ENCODE assay signal across 8 cellular contexts in the genomic region with DNA sequence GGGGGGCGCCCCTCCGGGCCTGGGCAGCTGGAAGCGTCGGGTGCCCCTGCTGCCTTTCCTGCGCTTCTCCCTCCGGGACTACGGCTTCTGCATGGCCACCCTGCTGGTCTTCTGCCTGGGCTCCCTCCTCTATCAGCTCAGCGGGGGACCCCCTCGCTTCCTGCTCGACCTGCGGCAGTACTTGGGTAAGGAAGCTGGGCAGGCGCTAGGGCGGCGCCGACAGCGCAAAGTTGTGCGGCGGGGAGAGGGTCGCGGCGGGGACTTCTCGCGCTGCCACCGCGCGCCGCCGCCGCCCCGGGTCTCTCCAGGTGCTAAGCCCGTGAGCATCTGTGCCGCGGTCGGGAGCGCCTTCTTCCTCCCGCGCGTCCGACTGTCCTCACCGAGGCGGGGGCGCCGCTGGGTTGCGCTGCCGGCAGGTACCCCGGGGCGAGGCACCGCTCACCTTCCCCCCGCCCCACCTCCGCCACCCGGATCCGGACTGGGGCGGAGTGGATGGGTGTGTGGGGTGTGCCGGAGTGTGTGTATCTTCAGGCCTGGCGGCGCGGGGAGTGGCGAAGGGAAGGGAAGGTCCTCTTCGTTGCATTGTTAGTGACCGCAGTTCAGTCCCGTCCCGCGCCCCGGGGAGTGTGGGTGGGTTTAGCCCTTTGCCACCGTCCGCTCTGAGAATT. TPM values are rescaled to one million over a fixed set of nuclear protein-coding genes. Genes with fewer than 3 reads are reported as not detected.
DNase-seq lines count a peak whose midpoint lies in the region; ATAC-seq, FAIRE-seq and TF ChIP-seq lines count a peak whose summit lies in the region.

No MANE protein-coding gene starts in this region.

- no peak for TF ChIP-seq CTCF in fibroblast of pulmonary artery (IDR thresholded peaks at IDR 0.05; ENCODE audit: low read length, missing control alignments)

- peak overlapping the region; percentile 86 to 97 (median 90) for H3K4me3 Mint-ChIP-seq in CD8-positive, alpha-beta memory T cell
- H3K4me3 Mint-ChIP-seq in activated T-cell treated with anti-CD3 and anti-CD28 coated beads, Interleukin-2, amount 50 U/mL, for 24 hours: peak overlapping the region; percentile 74
- peak overlapping the region; percentile 96 for H3K4me3 Mint-ChIP-seq in natural killer cell treated with Interleukin-12 subunit alpha and Interleukin-12 subunit beta and Interleukin-15 and Interleukin-18, amount 100 ng/mL, for 72 hours

- CTCF ChIA-PET in CD8-positive, alpha-beta memory T cell (lab: Charles Lee): interaction anchor here (0.8 to 3.8 kb wide), 7 partner anchors 11 to 204 kb away, joined by 3 to 46 read pairs (median 3); no protein-coding TSS in a partner anchor

- FAIRE-seq in urothelium cell line (lab: Jason Lieb, UNC): peak; percentile 17

- H3K27me3 ChIP-seq in CD8-positive, alpha-beta memory T cell (ENCODE audit: insufficient read depth, low read length, poor library complexity, severe bottlenecking): peaks cover 7% of the 10 kb centered on the region

- peaks cover 0 to 3% of the 10 kb centered on the region in 2 donors for H3K27me3 Mint-ChIP-seq in CD8-positive, alpha-beta memory T cell
- H3K27me3 Mint-ChIP-seq in activated T-cell treated with anti-CD3 and anti-CD28 coated beads, Interleukin-2, amount 50 U/mL, for 24 hours: peaks cover 67% of the 10 kb centered on the region
- peaks cover 20 to 43% of the 10 kb centered on the region in 2 donors for H3K27me3 Mint-ChIP-seq in natural killer cell treated with Interleukin-12 subunit alpha and Interleukin-12 subunit beta and Interleukin-15 and Interleukin-18, amount 100 ng/mL, for 72 hours

- POLR2A ChIA-PET in CD8-positive, alpha-beta memory T cell (lab: Charles Lee): interaction anchor here (1.0 to 4.3 kb wide), 4 partner anchors 9 to 29 kb away, joined by 3 to 39 read pairs (median 3); no protein-coding TSS in a partner anchor

- H3K36me3 ChIP-seq in CD8-positive, alpha-beta memory T cell (ENCODE audit: insufficient read depth, low read length): no peaks in the 10 kb centered on the region

- H3K27ac ChIP-seq in CD8-positive, alpha-beta memory T cell (ENCODE audit: low read depth, low read length): peak overlapping the region; percentile 51

- peaks cover 0 to 4% (median 0%) of the 10 kb centered on the region in 3 donors for H3K36me3 Mint-ChIP-seq in CD8-positive, alpha-beta memory T cell
- peaks cover 1% of the 10 kb centered on the region for H3K36me3 Mint-ChIP-seq in activated T-cell treated with anti-CD3 and anti-CD28 coated beads, Interleukin-2, amount 50 U/mL, for 24 hours (ENCODE audit: low read depth)
- no peaks in the 10 kb centered on the region for H3K36me3 Mint-ChIP-seq in natural killer cell treated with Interleukin-12 subunit alpha and Interleukin-12 subunit beta and Interleukin-15 and Interleukin-18, amount 100 ng/mL, for 72 hours

- no peaks in the 10 kb centered on the region for H3K9me3 ChIP-seq in CD8-positive, alpha-beta memory T cell (ENCODE audit: low read length)

- peaks cover 17% of the 10 kb centered on the region for H3K4me1 ChIP-seq in CD8-positive, alpha-beta memory T cell (ENCODE audit: insufficient read depth, low read length)

- peak overlapping the region; percentile 55 for H3K4me3 ChIP-seq in CD8-positive, alpha-beta memory T cell (ENCODE audit: low read length)
- peak overlapping the region; percentile 78 for H3K4me3 ChIP-seq in fibroblast of pulmonary artery (replicated peaks; ENCODE audit: low read depth, low read length)

- H3K27ac Mint-ChIP-seq in CD8-positive, alpha-beta memory T cell: peak overlapping the region; percentile 70 to 96 (median 85)
- H3K27ac Mint-ChIP-seq in activated T-cell treated with anti-CD3 and anti-CD28 coated beads, Interleukin-2, amount 50 U/mL, for 24 hours: no peak overlapping the region
- no peak overlapping the region for H3K27ac Mint-ChIP-seq in natural killer cell treated with Interleukin-12 subunit alpha and Interleukin-12 subunit beta and Interleukin-15 and Interleukin-18, amount 100 ng/mL, for 72 hours

- peak; percentile 28 for ATAC-seq in GM21619 (IDR thresholded peaks at IDR 0.05; ENCODE audit: unreplicated experiment)
- peak; percentile 65 for ATAC-seq in natural killer cell treated with Interleukin-12 subunit alpha and Interleukin-12 subunit beta and Interleukin-15 and Interleukin-18, amount 100 ng/mL, for 72 hours
- no peak for ATAC-seq in GM21737 (IDR thresholded peaks at IDR 0.05; ENCODE audit: unreplicated experiment)

- peak; percentile 34 to 83 (median 55) for DNase-seq in CD8-positive, alpha-beta memory T cell
- DNase-seq in NCI-H345 (lab: John Stamatoyannopoulos, UW) (peak; percentile 67), fibroblast of pulmonary artery (ENCODE audit: low read depth) (peak; percentile 28), urothelium cell line (ENCODE audit: low spot score) (peak; percentile 35)
- DNase-seq in activated T-cell treated with anti-CD3 and anti-CD28 coated beads, Interleukin-2, amount 50 U/mL, for 24 hours: peak; percentile 63
- DNase-seq in natural killer cell treated with Interleukin-12 subunit alpha and Interleukin-12 subunit beta and Interleukin-15 and Interleukin-18, amount 100 ng/mL, for 72 hours (ENCODE audit: low spot score): no peak

- peaks cover 32 to 51% (median 50%) of the 10 kb centered on the region in 3 donors for H3K4me1 Mint-ChIP-seq in CD8-positive, alpha-beta memory T cell
- peaks cover 24% of the 10 kb centered on the region for H3K4me1 Mint-ChIP-seq in activated T-cell treated with anti-CD3 and anti-CD28 coated beads, Interleukin-2, amount 50 U/mL, for 24 hours (ENCODE audit: low read depth)
- H3K4me1 Mint-ChIP-seq in natural killer cell treated with Interleukin-12 subunit alpha and Interleukin-12 subunit beta and Interleukin-15 and Interleukin-18, amount 100 ng/mL, for 72 hours (ENCODE audit: low read depth in 2 of 2): peaks cover 29% of the 10 kb centered on the region in 2 donors

- H3K9me3 Mint-ChIP-seq in CD8-positive, alpha-beta memory T cell: peaks cover 0 to 2% (median 0%) of the 10 kb centered on the region in 5 donors
- no peaks in the 10 kb centered on the region for H3K9me3 Mint-ChIP-seq in activated T-cell treated with anti-CD3 and anti-CD28 coated beads, Interleukin-2, amount 50 U/mL, for 24 hours
- H3K9me3 Mint-ChIP-seq in natural killer cell treated with Interleukin-12 subunit alpha and Interleukin-12 subunit beta and Interleukin-15 and Interleukin-18, amount 100 ng/mL, for 72 hours: no peaks in the 10 kb centered on the region

RNA-seq across cellular contexts. Expression of a gene that starts 0.8 kb away (rescaled TPM):
- 1 to 10 TPM; 6.4 to 7.8 TPM for total RNA-seq in CD8-positive, alpha-beta memory T cell
- 2.4 TPM for polyA plus RNA-seq in CD8-positive, alpha-beta memory T cell
- total RNA-seq in natural killer cell treated with Interleukin-12 subunit alpha and Interleukin-12 subunit beta and Interleukin-15 and Interleukin-18, amount 100 ng/mL, for 72 hours: 1 to 10 TPM; 1.6 to 3.0 TPM

Comparison
In these comparisons a context has a peak if more than half of its experiments do, and no peak if none do; other contexts are left out.
1. H3K27ac Mint-ChIP-seq: peak in CD8-positive, alpha-beta memory T cell (8 of 8); none in activated T-cell treated with anti-CD3 and anti-CD28 coated beads, Interleukin-2, amount 50 U/mL, for 24 hours (single experiment) and natural killer cell treated with Interleukin-12 subunit alpha and Interleukin-12 subunit beta and Interleukin-15 and Interleukin-18, amount 100 ng/mL, for 72 hours (0 of 2).
2. Peak in every context shown above with its lines, with median percentiles within 50 percentile points of each other: H3K4me3 Mint-ChIP-seq.